18 cellular contexts compared by ENCODE assay signal in genomic region chr1:25898223-25899015, GRCh38. TPM values are rescaled to one million over a fixed set of nuclear protein-coding genes. Genes with fewer than 3 reads are reported as not detected.
DNase-seq lines count a peak whose midpoint lies in the region; ATAC-seq and TF ChIP-seq lines count a peak whose summit lies in the region.
"Had no signal": no experiment of that assay in that cellular context is flagged by ENCODE, and none has a peak within 500 bp of the region (broad histone marks: within the 10 kb centered on the region; RNA-seq: fewer than 3 reads in every experiment).

No MANE protein-coding gene starts in this region.

- peaks cover 35% of the 10 kb centered on the region for H3K36me3 Mint-ChIP-seq in T-helper 1 cell treated with Interleukin-12 subunit alpha and Interleukin-12 subunit beta and Interleukin-4 antibody, amounts not matched to agents 30 μg/mL and 1 μg/mL, for 36 hours (ENCODE audit: low read depth)
- H3K36me3 Mint-ChIP-seq in stimulated activated naive B cell treated with anti-CD40 and anti-IgM and Interleukin-4, amounts not matched to agents 10 μg/mL and 1 μg/mL and 100 μg/mL, for 72 hours = peaks cover 10 to 12% of the 10 kb centered on the region in 2 donors

- intact Hi-C loops in sigmoid colon (cut with DNase I) = no loop called here

- H3K9me3 ChIP-seq in ectodermal cell (ENCODE audit: control insufficient read depth, low read length) (no peaks in the 10 kb centered on the region), sigmoid colon (no peaks in the 10 kb centered on the region)
- H3K9me3 ChIP-seq: colonic mucosa had no signal

- peaks cover 60% of the 10 kb centered on the region for H3K36me3 ChIP-seq in ectodermal cell (ENCODE audit: control insufficient read depth, insufficient read depth, low read length)
- peaks cover 0 to 49% (median 9%) of the 10 kb centered on the region in 4 donors for H3K36me3 ChIP-seq in sigmoid colon
- H3K36me3 ChIP-seq: colonic mucosa had no signal

- H3K27me3 Mint-ChIP-seq in T-helper 1 cell treated with Interleukin-12 subunit alpha and Interleukin-12 subunit beta and Interleukin-4 antibody, amounts not matched to agents 30 μg/mL and 1 μg/mL, for 36 hours (ENCODE audit: low read depth) = no peaks in the 10 kb centered on the region
- H3K27me3 Mint-ChIP-seq in stimulated activated naive B cell treated with anti-CD40 and anti-IgM and Interleukin-4, amounts not matched to agents 10 μg/mL and 1 μg/mL and 100 μg/mL, for 72 hours = no peaks in the 10 kb centered on the region
- H3K27me3 Mint-ChIP-seq: CD4-positive, alpha-beta T cell had no signal

- TF ChIP-seq POLR2A in sigmoid colon (IDR thresholded peaks at IDR 0.05) = no peak

- H3K4me1 ChIP-seq in ectodermal cell (ENCODE audit: control insufficient read depth, insufficient read depth, low read length) (peaks cover 43% of the 10 kb centered on the region), sigmoid colon (peaks cover 0 to 14% (median 10%) of the 10 kb centered on the region in 4 donors)
- H3K4me1 ChIP-seq: colonic mucosa had no signal

- peak overlapping the region; percentile 59 for H3K27ac Mint-ChIP-seq in T-helper 1 cell treated with Interleukin-12 subunit alpha and Interleukin-12 subunit beta and Interleukin-4 antibody, amounts not matched to agents 30 μg/mL and 1 μg/mL, for 36 hours
- no peak overlapping the region for H3K27ac Mint-ChIP-seq in stimulated activated naive B cell treated with anti-CD40 and anti-IgM and Interleukin-4, amounts not matched to agents 10 μg/mL and 1 μg/mL and 100 μg/mL, for 72 hours
- H3K27ac Mint-ChIP-seq: CD4-positive, alpha-beta T cell had no signal

- ATAC-seq in GM18517 (IDR thresholded peaks at IDR 0.05; ENCODE audit: unreplicated experiment) = no peak
- no peak for ATAC-seq in stimulated activated naive B cell treated with anti-CD40 and anti-IgM and Interleukin-4, amounts not matched to agents 10 μg/mL and 1 μg/mL and 100 μg/mL, for 72 hours (replicated peaks)

- 88 to 92% methylated on average over 11 of the region's 11 CpGs for WGBS in ectodermal cell, 2 experiments
- 91 to 92% methylated on average over 11 of the region's 11 CpGs for WGBS in sigmoid colon, 2 donors

- no peak for TF ChIP-seq CTCF in sigmoid colon (IDR thresholded peaks at IDR 0.05)

- peaks cover 43% of the 10 kb centered on the region for H3K4me1 Mint-ChIP-seq in T-helper 1 cell treated with Interleukin-12 subunit alpha and Interleukin-12 subunit beta and Interleukin-4 antibody, amounts not matched to agents 30 μg/mL and 1 μg/mL, for 36 hours (ENCODE audit: low read depth)
- H3K4me1 Mint-ChIP-seq in stimulated activated naive B cell treated with anti-CD40 and anti-IgM and Interleukin-4, amounts not matched to agents 10 μg/mL and 1 μg/mL and 100 μg/mL, for 72 hours = peaks cover 5 to 12% of the 10 kb centered on the region in 2 donors

- H3K9me3 Mint-ChIP-seq in T-helper 1 cell treated with Interleukin-12 subunit alpha and Interleukin-12 subunit beta and Interleukin-4 antibody, amounts not matched to agents 30 μg/mL and 1 μg/mL, for 36 hours = no peaks in the 10 kb centered on the region
- H3K9me3 Mint-ChIP-seq in stimulated activated naive B cell treated with anti-CD40 and anti-IgM and Interleukin-4, amounts not matched to agents 10 μg/mL and 1 μg/mL and 100 μg/mL, for 72 hours = no peaks in the 10 kb centered on the region
- H3K9me3 Mint-ChIP-seq: CD4-positive, alpha-beta T cell had no signal

- no peak overlapping the region for H3K4me3 ChIP-seq in ectodermal cell (ENCODE audit: insufficient read depth, low read depth, low read length)
- H3K4me3 ChIP-seq in sigmoid colon = no peak overlapping the region
- H3K4me3 ChIP-seq: colonic mucosa, PC-9 had no signal

- H3K27me3 ChIP-seq in ectodermal cell (ENCODE audit: control insufficient read depth, insufficient read depth, low read length, poor library complexity, severe bottlenecking) (no peaks in the 10 kb centered on the region), sigmoid colon (no peaks in the 10 kb centered on the region)
- H3K27me3 ChIP-seq: colonic mucosa had no signal

- no peak for DNase-seq in T-helper 1 cell
- DNase-seq in NCI-H2107 (lab: John Stamatoyannopoulos, UW) = peak; percentile 19
- DNase-seq in sigmoid colon = peak; percentile 36
- DNase-seq in NCI-H1694 (lab: John Stamatoyannopoulos, UW) = no peak
- DNase-seq in stimulated activated naive B cell treated with anti-CD40 and anti-IgM and Interleukin-4, amounts not matched to agents 10 μg/mL and 1 μg/mL and 100 μg/mL, for 72 hours = no peak
- DNase-seq: amygdala; CD4-positive, alpha-beta T cell; colonic mucosa; EL; islet precursor cell; NCI-H1436 treated with DMSO at 0.1 percent for 48 hours; NCI-H510A treated with DMSO at 0.1 percent for 48 hours; PC-9; stimulated activated CD4-positive, alpha-beta T cell treated with anti-CD3 and anti-CD28 coated beads, Interleukin-12 subunit alpha, Interleukin-12 subunit beta, amount 100 ng/mL, for 4 hours had no signal

- TF ChIP-seq EP300 in sigmoid colon (IDR thresholded peaks at IDR 0.05) = no peak

- H3K27ac ChIP-seq in ectodermal cell (ENCODE audit: insufficient read depth, low read depth, low read length, poor library complexity, severe bottlenecking) = peak overlapping the region; percentile 42
- H3K27ac ChIP-seq in sigmoid colon = no peak overlapping the region
- H3K27ac ChIP-seq: colonic mucosa, HL-60, PC-9 had no signal

- no peak overlapping the region for H3K4me3 Mint-ChIP-seq in T-helper 1 cell treated with Interleukin-12 subunit alpha and Interleukin-12 subunit beta and Interleukin-4 antibody, amounts not matched to agents 30 μg/mL and 1 μg/mL, for 36 hours
- no peak overlapping the region for H3K4me3 Mint-ChIP-seq in stimulated activated naive B cell treated with anti-CD40 and anti-IgM and Interleukin-4, amounts not matched to agents 10 μg/mL and 1 μg/mL and 100 μg/mL, for 72 hours
- H3K4me3 Mint-ChIP-seq: CD4-positive, alpha-beta T cell had no signal

RNA-seq across cellular contexts. Expression of gene STMN1, which starts 7.8 kb away (rescaled TPM):
- polyA plus RNA-seq in ectodermal cell (2013, experiment 1 of 4) = 892 TPM
- 876 TPM for polyA plus RNA-seq in ectodermal cell (2013, experiment 2 of 4)
- 881 TPM for polyA plus RNA-seq in ectodermal cell (2013, experiment 3 of 4)
- 1,000 TPM for polyA plus RNA-seq in ectodermal cell (2013, experiment 4 of 4)
- 10 to 100 TPM; 30.7 to 37.5 (median 36.3) TPM for total RNA-seq in sigmoid colon
- polyA plus RNA-seq in sigmoid colon = 100 to 1,000 TPM in 1 of 3 donors, 10 to 100 TPM in 2; 61.3 to 175 (median 97.1) TPM

RNA-seq across cellular contexts. Expression of gene PAQR7, which starts 22.9 kb away (rescaled TPM):
- 9.5 TPM for polyA plus RNA-seq in ectodermal cell (2013, experiment 1 of 4)
- polyA plus RNA-seq in ectodermal cell (2013, experiment 2 of 4) = 9.3 TPM
- polyA plus RNA-seq in ectodermal cell (2013, experiment 3 of 4) = 6.2 TPM
- 6.9 TPM for polyA plus RNA-seq in ectodermal cell (2013, experiment 4 of 4)
- 1 to 10 TPM; 4.3 to 9.4 (median 6.4) TPM for total RNA-seq in sigmoid colon
- polyA plus RNA-seq in sigmoid colon = 1 to 10 TPM in 2 of 3 donors, under 1 TPM in 1; 0.92 to 3.0 (median 1.2) TPM

RNA-seq across cellular contexts. Expression of gene AUNIP, which starts 39.2 kb away (rescaled TPM):
- 14.9 TPM for polyA plus RNA-seq in ectodermal cell (2013, experiment 1 of 4)
- polyA plus RNA-seq in ectodermal cell (2013, experiment 2 of 4) = 15.2 TPM
- 13.6 TPM for polyA plus RNA-seq in ectodermal cell (2013, experiment 3 of 4)
- polyA plus RNA-seq in ectodermal cell (2013, experiment 4 of 4) = 11.6 TPM
- total RNA-seq in sigmoid colon = not detected
- polyA plus RNA-seq in sigmoid colon = 1 to 10 TPM in 1 of 3 donors, under 1 TPM in 1, not detected in 1; 0.46 to 1.9 TPM
- total RNA-seq: CD4-positive, alpha-beta T cell had no signal

Comparison
In these comparisons a context has a peak if more than half of its experiments do, and no peak if none do; other contexts are left out.
1. DNase-seq: peak in NCI-H2107 (single experiment) and sigmoid colon (single experiment); none in T-helper 1 cell (0 of 5), NCI-H1694 (single experiment) and stimulated activated naive B cell treated with anti-CD40 and anti-IgM and Interleukin-4, amounts not matched to agents 10 μg/mL and 1 μg/mL and 100 μg/mL, for 72 hours (single experiment).